24 cellular contexts compared by ENCODE assay signal in genomic region chr11:113666584-113666983, GRCh38. TPM values are rescaled to one million over a fixed set of nuclear protein-coding genes. Genes with fewer than 3 reads are reported as not detected.
"Had no signal": no experiment of that assay in that cellular context is flagged by ENCODE, and none has a peak within 500 bp of the region (broad histone marks: within the 10 kb centered on the region; RNA-seq: fewer than 3 reads in every experiment).

No MANE protein-coding gene starts in this region.

- H3K36me3 ChIP-seq: Peyer's patch, SJSA1 had no signal

- H3K27me3 ChIP-seq: Peyer's patch, SJSA1 had no signal

- H3K4me3 Mint-ChIP-seq: IgD-negative memory B cell had no signal

- H3K27ac Mint-ChIP-seq: IgD-negative memory B cell had no signal

- H3K36me3 Mint-ChIP-seq: IgD-negative memory B cell had no signal

- H3K9me3 ChIP-seq: SJSA1 had no signal

- H3K27ac ChIP-seq: HL-60, Peyer's patch, SK-N-MC had no signal

- H3K4me1 ChIP-seq: Peyer's patch had no signal

- DNase-seq: KBM-7, MV-4-11, NCI-H1048, NCI-H1105, NCI-H1417, NCI-H1436 treated with DMSO at 0.1 percent for 48 hours, NCI-H1694, NCI-H187 treated with DMSO at 0.1 percent for 48 hours, NCI-H2029 treated with DMSO at 0.1 percent for 48 hours, NCI-H2171 treated with DMSO at 0.1 percent for 48 hours, NCI-H2227 treated with DMSO at 0.1 percent for 48 hours, NCI-H446, NCI-H510A, NCI-H524 treated with DMSO at 0.1 percent for 48 hours, NCI-H69, NCI-H774, PC-3, Peyer's patch, Right ventricle myocardium superior, SIG-M5 had no signal

- ATAC-seq: PC-3 had no signal

- H3K4me1 Mint-ChIP-seq: IgD-negative memory B cell had no signal

- H3K4me3 ChIP-seq: Peyer's patch, SJSA1, SK-N-MC had no signal

RNA-seq across cellular contexts. Expression of gene TMPRSS5, which starts 39.5 kb away (rescaled TPM):
- polyA plus RNA-seq: IgD-negative memory B cell had no signal
